8 cellular contexts compared by ENCODE assay signal in genomic region chr6:28944412-28945006, GRCh38. TPM values are rescaled to one million over a fixed set of nuclear protein-coding genes. Genes with fewer than 3 reads are reported as not detected.
DNase-seq lines count a peak whose midpoint lies in the region; FAIRE-seq and TF ChIP-seq lines count a peak whose summit lies in the region.

No MANE protein-coding gene starts in this region.

- peak overlapping the region; percentile 79 for H3K4me2 ChIP-seq in H9 (ENCODE audit: insufficient read depth, insufficient read length, low read length)
- H3K4me2 ChIP-seq in H1 (ENCODE audit: insufficient read depth in 1 of 2, low read depth in 2 of 2, low read length in 2 of 2): peak overlapping the region; percentile 57 to 68
- H3K4me2 ChIP-seq in mesendoderm (ENCODE audit: low read length): peak overlapping the region; percentile 95

- no peak overlapping the region for H2BK20ac ChIP-seq in H9 (ENCODE audit: low read depth, low read length, poor library complexity, severe bottlenecking)
- no peak overlapping the region for H2BK20ac ChIP-seq in H1 (ENCODE audit: low read length)

- H3K9me3 ChIP-seq in A673 (ENCODE audit: low read depth, low read length, poor library complexity, severe bottlenecking) (no peaks in the 10 kb centered on the region), H9 (ENCODE audit: control insufficient read depth, low read depth, low read length) (no peaks in the 10 kb centered on the region), H1 (ENCODE audit: insufficient read depth in 2 of 2, low read depth in 1 of 2, low read length in 1 of 2) (peaks cover 0 to under 1% of the 10 kb centered on the region in 2 experiments; a peak in 1 of 4 replicates)

- peak overlapping the region; percentile 66 for H3K4me3 ChIP-seq in A673 (ENCODE audit: low read depth, low read length, poor library complexity, severe bottlenecking)
- H3K4me3 ChIP-seq in H1 (ENCODE audit: extremely low read depth in 1 of 4, insufficient read depth in 2 of 4, low read depth in 3 of 4, low read length in 4 of 4): peak overlapping the region; percentile 82 to 97 (median 89)
- peak overlapping the region; percentile 82 for H3K4me3 ChIP-seq in mesendoderm (ENCODE audit: low read length)

- peak overlapping the region; percentile 69 for H3K9ac ChIP-seq in H9 (ENCODE audit: extremely low read depth, insufficient read length, low read length)
- peak overlapping the region; percentile 13 to 87 (median 63); a peak in 6 of 7 replicates for H3K9ac ChIP-seq in H1 (replicated peaks in 1 of 4; ENCODE audit: extremely low read depth in 1 of 4, low read depth in 3 of 4, low read length in 3 of 4)
- peak overlapping the region; percentile 81 for H3K9ac ChIP-seq in mesendoderm (ENCODE audit: low read length)

- H4K5ac ChIP-seq in H9 (ENCODE audit: insufficient read length, low read depth, low read length) (no peak overlapping the region), H1 (ENCODE audit: insufficient read length, low read depth, low read length) (no peak overlapping the region), mesendoderm (ENCODE audit: low read length) (no peak overlapping the region)

- TF ChIP-seq EP300 in H1 (IDR thresholded peaks at IDR 0.05; ENCODE audit: borderline replicate concordance in 1 of 2, low read depth in 2 of 2, low read length in 2 of 2): no peak

- peak; percentile 87 for DNase-seq in A673 (ENCODE audit: low spot score)
- DNase-seq in H9: peak; percentile 70
- DNase-seq in NCI-H82 treated with DMSO at 0.1 percent for 48 hours (lab: John Stamatoyannopoulos, UW; ENCODE audit: unreplicated experiment): peak; percentile 40
- DNase-seq in activated CD8-positive, alpha-beta memory T cell treated with anti-CD3 and anti-CD28 coated beads for 24 hours: peak; percentile 90
- peak; percentile 59 to 82 for DNase-seq in H1 (ENCODE audit: low read depth in 1 of 2, low spot score in 2 of 2)
- DNase-seq in mesendoderm: peak; percentile 80
- DNase-seq in stimulated activated CD8-positive, alpha-beta memory T cell treated with anti-CD3 and anti-CD28 coated beads, Interleukin-15, amount 100 ng/mL, for 24 hours (ENCODE audit: low read depth): peak; percentile 45
- DNase-seq in GM19238 (ENCODE audit: insufficient read length, low spot score): no peak

- no peak for TF ChIP-seq POLR2A in H1 (IDR thresholded peaks at IDR 0.05; ENCODE audit: control extremely low read depth in 1 of 2, low read depth in 2 of 2, low read length in 2 of 2)

- no peak overlapping the region for H3K14ac ChIP-seq in H9 (ENCODE audit: insufficient read depth, low read length)
- no peak overlapping the region for H3K14ac ChIP-seq in H1 (ENCODE audit: insufficient read length)

- POLR2A ChIA-PET in A673 (lab: Charles Lee; ENCODE audit: low non-redundant PET) (no interaction called here), H1 (lab: Charles Lee; ENCODE audit: partially characterized antibody) (interaction anchor here (0.7 to 1.0 kb wide), 2 partner anchors 21 to 22 kb away, joined by 3 to 4 read pairs; partner anchors contain the start of gene TRIM27)

- H3K4me3 Mint-ChIP-seq in H9: peak overlapping the region; percentile 84 to 94

- no peak overlapping the region for H2BK120ac ChIP-seq in H9 (ENCODE audit: low read depth, low read length, poor library complexity, severe bottlenecking)
- H2BK120ac ChIP-seq in H1 (replicated peaks; ENCODE audit: low read depth, low read length): no peak overlapping the region
- H2BK120ac ChIP-seq in mesendoderm (ENCODE audit: low read depth, low read length): no peak overlapping the region

- intact Hi-C loops in A673 (cut with micrococcal nuclease; ENCODE audit: unreplicated experiment): loop anchor here (1.0 to 10.0 kb wide), 3 partner anchors 38 to 200 kb away; no protein-coding TSS in a partner anchor

- H4K20me1 ChIP-seq in H9 (ENCODE audit: control insufficient read depth, insufficient read depth, insufficient read length) (no peaks in the 10 kb centered on the region), H1 (replicated peaks in 1 of 2; ENCODE audit: control insufficient read depth in 1 of 2, insufficient read depth in 2 of 2, low read length in 2 of 2) (no peaks in the 10 kb centered on the region)

- peak; percentile 70 for FAIRE-seq in H1 (lab: Jason Lieb, UNC)

- no TSS peak for BruUV-seq in A673 (replicated peaks; lab: Mats Ljungman, UMichigan)

- TF ChIP-seq RAD21 in H1 (IDR thresholded peaks at IDR 0.05 in 1 of 2, conservative IDR thresholded peaks at IDR 0.05 in 1 of 2; ENCODE audit: low read depth in 2 of 2, low read length in 2 of 2): no peak

- H2AK5ac ChIP-seq in H9 (ENCODE audit: insufficient read length, low read length) (no peak overlapping the region), H1 (ENCODE audit: low read depth, low read length) (no peak overlapping the region), mesendoderm (ENCODE audit: low read length) (no peak overlapping the region)

- CTCF ChIA-PET in A673 (lab: Charles Lee) (no interaction called here), H1 (lab: Charles Lee; ENCODE audit: partially characterized antibody) (interaction anchor here (1.7 kb wide), 1 partner anchor 71 kb away, joined by 3 read pairs; no protein-coding TSS in a partner anchor)

- no peak overlapping the region for H3K23ac ChIP-seq in H9 (ENCODE audit: insufficient read length, low read depth, low read length)
- H3K23ac ChIP-seq in H1 (ENCODE audit: insufficient read length): no peak overlapping the region
- no peak overlapping the region for H3K23ac ChIP-seq in mesendoderm (ENCODE audit: low read length)

- H3K79me1 ChIP-seq in H9 (ENCODE audit: insufficient read depth, low read depth, low read length, poor library complexity, severe bottlenecking) (no peaks in the 10 kb centered on the region), H1 (ENCODE audit: low read depth, low read length) (no peaks in the 10 kb centered on the region), mesendoderm (ENCODE audit: low read length) (no peaks in the 10 kb centered on the region)

- peaks cover 6 to 7% of the 10 kb centered on the region in 2 experiments for H3K9me3 Mint-ChIP-seq in H9

- H3K4ac ChIP-seq in H9 (ENCODE audit: low read depth, low read length): no peak overlapping the region
- no peak overlapping the region for H3K4ac ChIP-seq in H1 (replicated peaks; ENCODE audit: insufficient read length, low read depth, low read length)
- no peak overlapping the region for H3K4ac ChIP-seq in mesendoderm (ENCODE audit: low read depth, low read length)

- no peaks in the 10 kb centered on the region for H3K36me3 ChIP-seq in A673 (ENCODE audit: insufficient read depth, low read length, poor library complexity, severe bottlenecking)
- H3K36me3 ChIP-seq in H1 (ENCODE audit: control insufficient read depth in 2 of 4, insufficient read depth in 4 of 4, low read length in 3 of 4): no peaks in the 10 kb centered on the region
- H3K36me3 ChIP-seq in mesendoderm (ENCODE audit: control insufficient read depth, insufficient read depth, low read length): no peaks in the 10 kb centered on the region

- H4K8ac ChIP-seq in H9 (replicated peaks; ENCODE audit: insufficient read length, low read depth, low read length): no peak overlapping the region
- no peak overlapping the region for H4K8ac ChIP-seq in H1 (ENCODE audit: extremely low read depth, insufficient read depth, low read length)
- H4K8ac ChIP-seq in mesendoderm (ENCODE audit: low read depth, low read length): no peak overlapping the region

- H3K23me2 ChIP-seq in H9 (ENCODE audit: insufficient read length, low read depth, low read length, poor library complexity, severe bottlenecking) (peaks cover 6% of the 10 kb centered on the region), H1 (ENCODE audit: low read depth, low read length) (peaks cover 3% of the 10 kb centered on the region; the same call in 1 of the 2 replicates)

- H4K91ac ChIP-seq in H9 (ENCODE audit: insufficient read length, low read depth, low read length) (no peak overlapping the region), H1 (replicated peaks; ENCODE audit: insufficient read length, low read length) (no peak overlapping the region)

- H2AFZ ChIP-seq in H9 (ENCODE audit: low read length) (no peak overlapping the region), H1 (ENCODE audit: low read length) (peak overlapping the region; percentile 99)

- no CpG with 5 or more reads among the region's 13 CpGs for WGBS in H9 (ENCODE audit: extremely low coverage, insufficient read length, low lambda C conversion rate)
- 10% methylated on average over 13 of the region's 13 CpGs; no CpG with 5 or more reads in 1 of the 2 experiments for WGBS in H1 (ENCODE audit: extremely low coverage in 1 of 2, insufficient coverage in 1 of 2, insufficient read length in 1 of 2, insufficient replicate concordance in 2 of 2, low coverage in 1 of 2, low lambda C conversion rate in 2 of 2, missing lambda C conversion rate in 1 of 2), 2 experiments
- WGBS in mesendoderm (ENCODE audit: extremely low coverage, insufficient coverage, low lambda C conversion rate): no CpG with 5 or more reads among the region's 13 CpGs

- H3K79me2 ChIP-seq in H9 (ENCODE audit: insufficient read depth, low read length) (no peaks in the 10 kb centered on the region), H1 (ENCODE audit: control insufficient read depth in 1 of 2, insufficient read depth in 2 of 2, low read length in 2 of 2) (no peaks in the 10 kb centered on the region), mesendoderm (ENCODE audit: control insufficient read depth, insufficient read depth, low read length) (no peaks in the 10 kb centered on the region)

- no peak overlapping the region for H3T11ph ChIP-seq in H9 (ENCODE audit: low read length)

- no peak overlapping the region for H2BK12ac ChIP-seq in H9 (ENCODE audit: insufficient read length, low read depth, low read length)
- no peak overlapping the region for H2BK12ac ChIP-seq in H1 (ENCODE audit: low read depth, low read length)

- H3K4me1 Mint-ChIP-seq in H9: peaks cover 29% of the 10 kb centered on the region in 2 experiments

- H3K56ac ChIP-seq in H9 (ENCODE audit: insufficient read length, low read depth, low read length) (no peak overlapping the region), H1 (replicated peaks; ENCODE audit: insufficient read length, low read depth, low read length) (no peak overlapping the region), mesendoderm (ENCODE audit: low read length) (peak overlapping the region; percentile 82)

- H3K27ac ChIP-seq in A673 (ENCODE audit: low read depth, low read length, poor library complexity, severe bottlenecking): peak overlapping the region; percentile 78
- no peak overlapping the region for H3K27ac ChIP-seq in H9 (ENCODE audit: insufficient read length, low read depth, low read length)
- no peak overlapping the region for H3K27ac ChIP-seq in H1 (ENCODE audit: low read depth, low read length)
- no peak overlapping the region for H3K27ac ChIP-seq in mesendoderm (ENCODE audit: low read depth, low read length)

- H3K27me3 ChIP-seq in A673 (replicated peaks; ENCODE audit: insufficient read depth, low read depth, low read length, poor library complexity) (no peaks in the 10 kb centered on the region), H9 (ENCODE audit: insufficient read depth, low read length) (no peaks in the 10 kb centered on the region), H1 (replicated peaks in 1 of 4; ENCODE audit: control insufficient read depth in 3 of 4, extremely low read depth in 1 of 4, insufficient read depth in 3 of 4, low read length in 3 of 4) (no peaks in the 10 kb centered on the region), mesendoderm (ENCODE audit: insufficient read depth, low read length, poor library complexity) (no peaks in the 10 kb centered on the region)

- peaks cover 9% of the 10 kb centered on the region; the same call in 1 of the 2 replicates for H3K27me3 Mint-ChIP-seq in H9 (ENCODE audit: low read depth)

- peak overlapping the region in 1 of 3 experiments; percentile 37; a peak in 2 of 7 replicates for H3K27ac Mint-ChIP-seq in H9

- H3K4me1 ChIP-seq in A673 (ENCODE audit: insufficient read depth, low read length, poor library complexity, severe bottlenecking) (peaks cover 8% of the 10 kb centered on the region), H9 (ENCODE audit: insufficient read depth, low read length) (peaks cover 2% of the 10 kb centered on the region; the same call in 1 of the 2 replicates), H1 (replicated peaks in 1 of 4; ENCODE audit: control insufficient read depth in 3 of 4, insufficient read depth in 4 of 4, low read length in 3 of 4) (peaks cover 0 to 2% (median 0%) of the 10 kb centered on the region in 4 experiments; a peak in 2 of 7 replicates), mesendoderm (ENCODE audit: control insufficient read depth, low read depth, low read length) (no peaks in the 10 kb centered on the region)

- no peak overlapping the region for H3K18ac ChIP-seq in H9 (ENCODE audit: insufficient read length, low read depth, low read length)
- no peak overlapping the region for H3K18ac ChIP-seq in H1 (ENCODE audit: extremely low read depth, low read length)
- peak overlapping the region; percentile 47 for H3K18ac ChIP-seq in mesendoderm (ENCODE audit: low read length)

- H3K36me3 Mint-ChIP-seq in H9 (ENCODE audit: insufficient read depth in 1 of 3, low read depth in 3 of 3): peaks cover 4 to 5% (median 5%) of the 10 kb centered on the region in 3 experiments; a peak in 5 of 7 replicates

- H2BK5ac ChIP-seq in H9 (ENCODE audit: insufficient read length, low read length) (no peak overlapping the region), H1 (ENCODE audit: low read depth, low read length) (no peak overlapping the region), mesendoderm (ENCODE audit: low read length) (no peak overlapping the region)

- no peak for TF ChIP-seq CTCF in A673 (conservative IDR thresholded peaks at IDR 0.05; ENCODE audit: low read depth, low read length)
- no peak for TF ChIP-seq CTCF in H9 (conservative IDR thresholded peaks at IDR 0.05)
- no peak for TF ChIP-seq CTCF in H1 (IDR thresholded peaks at IDR 0.05; ENCODE audit: control extremely low read depth in 1 of 3, insufficient read depth in 1 of 3, low read depth in 1 of 3, low read length in 3 of 3)

- no peak overlapping the region for H2BK15ac ChIP-seq in H9 (ENCODE audit: low read depth, low read length)
- no peak overlapping the region for H2BK15ac ChIP-seq in H1 (ENCODE audit: low read length)
- H2BK15ac ChIP-seq in mesendoderm (replicated peaks; ENCODE audit: low read depth): no peak overlapping the region

RNA-seq across cellular contexts. Expression of gene TRIM27, which starts 20.7 kb away (rescaled TPM):
- 70.5 and 81.1 TPM in 2 replicates for total RNA-seq in A673 (2021)
- 93.1 and 98.2 TPM in 2 replicates for total RNA-seq in H9 (2021)
- total RNA-seq in H1 (2021; fragmentation: NEBNext Ultra II Directional; extraction: Animal tissue kit (Norgen Biotek cat#: 25700)): 76.4 and 78.9 TPM in 2 replicates
- 61.2 and 85.9 TPM in 2 replicates for polyA plus RNA-seq in H1 (2011; rRNA removed)
- polyA plus RNA-seq in H1 (2011; cell fraction: cytosol; rRNA removed): 67.9 TPM
- 84.9 TPM for polyA plus RNA-seq in H1 (2011; cell fraction: nucleus; rRNA removed)
- 59.9 to 67.2 TPM (median 65.2 TPM) in 4 replicates for polyA plus RNA-seq in H1 (2012, experiment 1 of 2)
- 79.0 TPM for polyA plus RNA-seq in H1 (2012, experiment 2 of 2)
- polyA plus RNA-seq in H1 (2013, experiment 1 of 2): 44.6 TPM
- 42.9 TPM for polyA plus RNA-seq in H1 (2013, experiment 2 of 2)
- 105 and 114 TPM in 2 replicates for polyA minus RNA-seq in H1 (2011; rRNA and poly(A)+ RNA removed)
- polyA minus RNA-seq in H1 (2011; cell fraction: cytosol; rRNA and poly(A)+ RNA removed): 70.7 TPM
- polyA minus RNA-seq in H1 (2011; cell fraction: nucleus; rRNA and poly(A)+ RNA removed): 92.8 TPM
- 43.4 TPM for polyA plus RNA-seq in mesendoderm (2013, experiment 1 of 2)
- 43.6 TPM for polyA plus RNA-seq in mesendoderm (2013, experiment 2 of 2)
